In the genomic region with DNA sequence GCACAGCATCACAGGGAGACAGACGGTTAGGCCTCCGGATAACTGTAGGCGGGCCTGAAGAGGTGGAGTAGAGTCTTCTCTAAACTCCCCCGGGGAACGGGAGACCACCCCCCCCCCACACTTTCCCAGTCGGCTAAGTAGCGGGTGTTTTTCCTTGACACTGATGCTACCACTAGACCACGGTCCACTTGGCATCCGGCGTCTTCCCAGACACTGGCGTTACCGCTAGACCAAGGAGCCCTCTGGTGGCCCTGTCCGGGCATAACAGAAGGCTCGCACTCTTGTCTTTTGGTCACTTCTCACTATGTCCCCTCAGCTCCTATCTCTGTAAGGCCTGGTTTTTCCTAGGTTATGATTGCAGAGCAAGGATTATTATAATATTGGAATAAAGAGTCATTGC, we compare ENCODE assay signal across 13 cellular contexts. TPM values are rescaled to one million over a fixed set of nuclear protein-coding genes. Genes with fewer than 3 reads are reported as not detected.
A peak's percentile ranks its signal among the peaks of the same experiment; 100 is the strongest.
DNase-seq lines count a peak whose midpoint lies in the region; ATAC-seq, FAIRE-seq and TF ChIP-seq lines count a peak whose summit lies in the region.
"Had no signal": no experiment of that assay in that cellular context is flagged by ENCODE, and none has a peak within 500 bp of the region (broad histone marks: within the 10 kb centered on the region; RNA-seq: fewer than 3 reads in every experiment).

No MANE protein-coding gene starts in this region.

- POLR2A ChIA-PET in BJ (lab: Charles Lee) = no interaction called here

- H3K4me3 ChIP-seq in BJ (ENCODE audit: low read depth, low read length) = no peak overlapping the region
- no peak overlapping the region for H3K4me3 ChIP-seq in liver (ENCODE audit: low read depth in 1 of 3, low read length in 3 of 3)

- TF ChIP-seq RAD21 in liver (IDR thresholded peaks at IDR 0.05) = no peak

- no peak overlapping the region for H3K9ac ChIP-seq in liver (ENCODE audit: low read depth in 1 of 2, low read length in 2 of 2)

- TF ChIP-seq CTCF in BJ (IDR thresholded peaks at IDR 0.05; ENCODE audit: insufficient read depth, low read depth, low read length) (peak; percentile 28; the same call in 1 of the 2 replicates), GM13977 (IDR thresholded peaks at IDR 0.05; ENCODE audit: extremely low read depth, insufficient read depth, missing control alignments) (peak; percentile 26), liver (IDR thresholded peaks at IDR 0.05; ENCODE audit: low read depth, low read length, missing input control) (peak; percentile 10)

- in situ Hi-C loops in GM13977 (cut with MboI; ENCODE audit: low pct_unique_long_range_greater_than_20kb, low sequenced_read_pairs, unreplicated experiment) = no loop called here

- H3K4me1 ChIP-seq in liver (ENCODE audit: control insufficient read depth in 4 of 4, insufficient read depth in 4 of 4, low read length in 3 of 4) = no peaks in the 10 kb centered on the region

- no peaks in the 10 kb centered on the region for H3K27me3 ChIP-seq in BJ (ENCODE audit: control insufficient read depth, insufficient read depth, low read length)
- H3K27me3 ChIP-seq in liver (ENCODE audit: control insufficient read depth in 4 of 4, insufficient read depth in 4 of 4, low read length in 3 of 4) = no peaks in the 10 kb centered on the region

- no peak overlapping the region for H3K27ac ChIP-seq in liver (ENCODE audit: low read depth in 1 of 2, low read length in 2 of 2)

- no peak for FAIRE-seq in GM19239 (lab: Jason Lieb, UNC)
- FAIRE-seq: endometrium had no signal

- H3K36me3 ChIP-seq in BJ (ENCODE audit: control insufficient read depth, insufficient read depth, low read length) = no peaks in the 10 kb centered on the region
- H3K36me3 ChIP-seq in liver (ENCODE audit: control insufficient read depth in 4 of 4, insufficient read depth in 3 of 4, low read depth in 1 of 4, low read length in 3 of 4) = no peaks in the 10 kb centered on the region

- no peak for ATAC-seq in GM18909 (IDR thresholded peaks at IDR 0.05; ENCODE audit: poor library complexity, unreplicated experiment)
- no peak for ATAC-seq in GM21381 (IDR thresholded peaks at IDR 0.05; ENCODE audit: unreplicated experiment)
- ATAC-seq: T-helper 17 cell had no signal

- WGBS in liver = 87% methylated on average over 14 of the region's 14 CpGs

- CTCF ChIA-PET in BJ (lab: Yijun Ruan, JAX) = interaction anchor here (0.9 to 1.4 kb wide), 4 partner anchors 15 to 28 kb away, joined by 3 to 4 read pairs (median 3); no protein-coding TSS in a partner anchor

- DNase-seq in BJ (ENCODE audit: low read depth) (no peak), GM13977 (ENCODE audit: low spot score) (no peak), GM19239 (ENCODE audit: insufficient read length, low spot score) (no peak), iPS-NIHi11 (ENCODE audit: low spot score) (no peak)
- DNase-seq in activated CD8-positive, alpha-beta memory T cell treated with anti-CD3 and anti-CD28 coated beads, Interleukin-2, amount 50 U/mL, for 48 hours = peak; percentile 58
- DNase-seq: occipital lobe, T-helper 17 cell had no signal

- no peaks in the 10 kb centered on the region for H3K9me3 ChIP-seq in liver (ENCODE audit: control insufficient read depth in 4 of 4, low read length in 3 of 4)

TF ChIP-seq in liver, 16 proteins besides CTCF, POLR2A, EP300 and RAD21:
- TF ChIP-seq, protein P1, sequence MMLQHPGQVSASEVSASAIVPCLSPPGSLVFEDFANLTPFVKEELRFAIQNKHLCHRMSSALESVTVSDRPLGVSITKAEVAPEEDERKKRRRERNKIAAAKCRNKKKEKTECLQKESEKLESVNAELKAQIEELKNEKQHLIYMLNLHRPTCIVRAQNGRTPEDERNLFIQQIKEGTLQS (IDR thresholded peaks at IDR 0.05) = no peak
- TF ChIP-seq, protein P2, sequence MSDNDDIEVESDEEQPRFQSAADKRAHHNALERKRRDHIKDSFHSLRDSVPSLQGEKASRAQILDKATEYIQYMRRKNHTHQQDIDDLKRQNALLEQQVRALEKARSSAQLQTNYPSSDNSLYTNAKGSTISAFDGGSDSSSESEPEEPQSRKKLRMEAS (IDR thresholded peaks at IDR 0.05) = no peak
- TF ChIP-seq YY1 (IDR thresholded peaks at IDR 0.05) = no peak
- TF ChIP-seq, protein P3, sequence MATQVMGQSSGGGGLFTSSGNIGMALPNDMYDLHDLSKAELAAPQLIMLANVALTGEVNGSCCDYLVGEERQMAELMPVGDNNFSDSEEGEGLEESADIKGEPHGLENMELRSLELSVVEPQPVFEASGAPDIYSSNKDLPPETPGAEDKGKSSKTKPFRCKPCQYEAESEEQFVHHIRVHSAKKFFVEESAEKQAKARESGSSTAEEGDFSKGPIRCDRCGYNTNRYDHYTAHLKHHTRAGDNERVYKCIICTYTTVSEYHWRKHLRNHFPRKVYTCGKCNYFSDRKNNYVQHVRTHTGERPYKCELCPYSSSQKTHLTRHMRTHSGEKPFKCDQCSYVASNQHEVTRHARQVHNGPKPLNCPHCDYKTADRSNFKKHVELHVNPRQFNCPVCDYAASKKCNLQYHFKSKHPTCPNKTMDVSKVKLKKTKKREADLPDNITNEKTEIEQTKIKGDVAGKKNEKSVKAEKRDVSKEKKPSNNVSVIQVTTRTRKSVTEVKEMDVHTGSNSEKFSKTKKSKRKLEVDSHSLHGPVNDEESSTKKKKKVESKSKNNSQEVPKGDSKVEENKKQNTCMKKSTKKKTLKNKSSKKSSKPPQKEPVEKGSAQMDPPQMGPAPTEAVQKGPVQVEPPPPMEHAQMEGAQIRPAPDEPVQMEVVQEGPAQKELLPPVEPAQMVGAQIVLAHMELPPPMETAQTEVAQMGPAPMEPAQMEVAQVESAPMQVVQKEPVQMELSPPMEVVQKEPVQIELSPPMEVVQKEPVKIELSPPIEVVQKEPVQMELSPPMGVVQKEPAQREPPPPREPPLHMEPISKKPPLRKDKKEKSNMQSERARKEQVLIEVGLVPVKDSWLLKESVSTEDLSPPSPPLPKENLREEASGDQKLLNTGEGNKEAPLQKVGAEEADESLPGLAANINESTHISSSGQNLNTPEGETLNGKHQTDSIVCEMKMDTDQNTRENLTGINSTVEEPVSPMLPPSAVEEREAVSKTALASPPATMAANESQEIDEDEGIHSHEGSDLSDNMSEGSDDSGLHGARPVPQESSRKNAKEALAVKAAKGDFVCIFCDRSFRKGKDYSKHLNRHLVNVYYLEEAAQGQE (IDR thresholded peaks at IDR 0.05) = no peak
- TF ChIP-seq FOXA2 (IDR thresholded peaks at IDR 0.05) = no peak
- TF ChIP-seq HNF4A (conservative IDR thresholded peaks at IDR 0.05) = no peak
- TF ChIP-seq HNF4G (IDR thresholded peaks at IDR 0.05) = no peak
- no peak for TF ChIP-seq RXRA (IDR thresholded peaks at IDR 0.05)
- no peak for TF ChIP-seq NR2F2 (IDR thresholded peaks at IDR 0.05)
- TF ChIP-seq JUND (IDR thresholded peaks at IDR 0.05) = no peak
- no peak for TF ChIP-seq EGR1 (IDR thresholded peaks at IDR 0.05; ENCODE audit: low read depth in 2 of 2)
- TF ChIP-seq FOXA1 (IDR thresholded peaks at IDR 0.05) = no peak

RNA-seq across cellular contexts. Expression of a gene that starts 25.7 kb away (rescaled TPM):
- polyA plus RNA-seq in BJ (2011; rRNA removed) = 76.9 and 111 TPM in 2 replicates
- 13.6 and 28.7 TPM in 2 replicates for polyA minus RNA-seq in BJ (2011; rRNA and poly(A)+ RNA removed)
- 10 to 100 TPM; 83.1 to 93.0 TPM for total RNA-seq in liver
- 100 to 1,000 TPM; 121 to 139 TPM for polyA plus RNA-seq in liver

RNA-seq across cellular contexts. Expression of a gene that starts 40.3 kb away (rescaled TPM):
- polyA plus RNA-seq in BJ (2011; rRNA removed) (not detected in 2 replicates), liver (under 1 TPM; 0.36 to 0.67 TPM)
- polyA minus RNA-seq in BJ (2011; rRNA and poly(A)+ RNA removed) = not detected in 2 replicates
- under 1 TPM; 0.23 to 0.84 TPM for total RNA-seq in liver
- total RNA-seq: G401, NCI-H460, occipital lobe had no signal
